28 cellular contexts compared by ENCODE assay signal in genomic region chr5:93417500-93417899, GRCh38.
"Had no signal": no experiment of that assay in that cellular context is flagged by ENCODE, and none has a peak within 500 bp of the region (broad histone marks: within the 10 kb centered on the region; RNA-seq: fewer than 3 reads in every experiment).

No MANE protein-coding gene starts in this region.

- H3K9me3 Mint-ChIP-seq: dendritic cell treated with granulocyte-macrophage colony-stimulating factor and Interleukin-4, amounts not matched to agents 40 ng/mL and 50 ng/mL, for 4 days; naive thymus-derived CD8-positive, alpha-beta T cell; nephron progenitor cell had no signal

- H3K4me3 ChIP-seq: colonic mucosa, esophagus squamous epithelium, heart right ventricle, lower lobe of right lung, right atrium auricular region, smooth muscle cell, stomach, thyroid gland, vagina had no signal

- H3K4me2 ChIP-seq: smooth muscle cell had no signal

- H3K36me3 Mint-ChIP-seq: immature natural killer cell; naive thymus-derived CD8-positive, alpha-beta T cell had no signal

- H3K27ac Mint-ChIP-seq: dendritic cell treated with granulocyte-macrophage colony-stimulating factor and Interleukin-4, amounts not matched to agents 40 ng/mL and 50 ng/mL, for 4 days; immature natural killer cell; naive thymus-derived CD8-positive, alpha-beta T cell; nephron progenitor cell; progenitor cell of endocrine pancreas had no signal

- H3K9ac ChIP-seq: parathyroid adenoma had no signal

- ATAC-seq: heart right ventricle; left ventricle myocardium superior; lower lobe of right lung; naive thymus-derived CD8-positive, alpha-beta T cell; sciatic nerve had no signal

- H3K27ac ChIP-seq: colonic mucosa, esophagus squamous epithelium, heart right ventricle, lower lobe of right lung, parathyroid adenoma, right atrium auricular region, stomach, thyroid gland, vagina had no signal

- H3K4me1 Mint-ChIP-seq: immature natural killer cell; naive thymus-derived CD8-positive, alpha-beta T cell had no signal

- H3K27me3 ChIP-seq: colonic mucosa, esophagus squamous epithelium, heart right ventricle, right atrium auricular region, stomach, thyroid gland, vagina had no signal

- H3K4me1 ChIP-seq: colonic mucosa, esophagus squamous epithelium, heart right ventricle, lower lobe of right lung, parathyroid adenoma, right atrium auricular region, vagina had no signal

- H3K79me2 ChIP-seq: parathyroid adenoma had no signal

- H2AFZ ChIP-seq: parathyroid adenoma had no signal

- H3K9me3 ChIP-seq: colonic mucosa, esophagus squamous epithelium, heart right ventricle, lower lobe of right lung, right atrium auricular region, stomach, thyroid gland, vagina had no signal

- H3K36me3 ChIP-seq: colonic mucosa, esophagus squamous epithelium, heart right ventricle, lower lobe of right lung, right atrium auricular region, stomach, thyroid gland, vagina had no signal

- DNase-seq: colonic mucosa; effector CD8-positive, alpha-beta T cell; esophagus squamous epithelium; foreskin melanocyte; glutamatergic neuron; heart right ventricle; hippocampal formation; immature natural killer cell; islet precursor cell; left ventricle myocardium superior; lower lobe of right lung; naive thymus-derived CD8-positive, alpha-beta T cell; nephron progenitor cell; stimulated activated CD4-positive, alpha-beta T cell treated with anti-CD3 and anti-CD28 coated beads, Interleukin-12 subunit alpha, Interleukin-12 subunit beta, amount 100 ng/mL, for 4 hours; stimulated activated CD4-positive, alpha-beta T cell treated with anti-CD3 and anti-CD28 coated beads, Interleukin-1b, Interleukin-23, amount 100 ng/mL, for 48 hours; stimulated activated CD4-positive, alpha-beta T cell treated with anti-CD3 and anti-CD28 coated beads, Interleukin-4, amount 100 ng/mL, for 1 hour; stimulated activated CD8-positive, alpha-beta memory T cell treated with anti-CD3 and anti-CD28 coated beads, Interleukin-4, amount 100 ng/mL, for 48 hours; stimulated activated naive CD4-positive, alpha-beta T cell; stomach; thyroid gland; trophoblast cell had no signal

- H3K4me3 Mint-ChIP-seq: dendritic cell treated with granulocyte-macrophage colony-stimulating factor and Interleukin-4, amounts not matched to agents 40 ng/mL and 50 ng/mL, for 4 days; immature natural killer cell; naive thymus-derived CD8-positive, alpha-beta T cell; nephron progenitor cell had no signal

- H3K27me3 Mint-ChIP-seq: dendritic cell treated with granulocyte-macrophage colony-stimulating factor and Interleukin-4, amounts not matched to agents 40 ng/mL and 50 ng/mL, for 4 days; progenitor cell of endocrine pancreas had no signal
